ENCODE assay signal across 26 cellular contexts in genomic region chr2:24102677-24103076, GRCh38. TPM values are rescaled to one million over a fixed set of nuclear protein-coding genes. Genes with fewer than 3 reads are reported as not detected.
"Had no signal": no experiment of that assay in that cellular context is flagged by ENCODE, and none has a peak within 500 bp of the region (broad histone marks: within the 10 kb centered on the region; RNA-seq: fewer than 3 reads in every experiment).

No MANE protein-coding gene starts in this region.

- ATAC-seq: stimulated activated effector memory CD8-positive, alpha-beta T cell treated with anti-CD3 and anti-CD28 coated beads, Interleukin-12 subunit alpha, Interleukin-12 subunit beta, amount 100 ng/mL, for 72 hours; stimulated activated memory B cell treated with anti-CD40 and anti-IgM and Interleukin-4, amounts not matched to agents 10 μg/mL and 1 μg/mL and 100 μg/mL, for 72 hours; stimulated activated naive B cell treated with anti-CD40 and anti-IgM and Interleukin-4, amounts not matched to agents 10 μg/mL and 1 μg/mL and 100 μg/mL, for 72 hours; stimulated activated naive CD8-positive, alpha-beta T cell treated with anti-CD3 and anti-CD28 coated beads, Interleukin-15, amount 100 ng/mL, for 72 hours; stimulated activated naive CD8-positive, alpha-beta T cell treated with anti-CD3 and anti-CD28 coated beads, Interleukin-15, Interleukin-2, amounts not matched to agents 100 U/mL and 50 U/mL, for 24 hours; upper lobe of right lung had no signal

- H3K4me1 ChIP-seq: stomach, suprapubic skin, testis, tibial artery, transverse colon, upper lobe of left lung, upper lobe of right lung, uterus, vagina had no signal

- H3K27ac ChIP-seq: stomach, suprapubic skin, testis, thoracic aorta, thyroid gland, tibial artery, tibial nerve, transverse colon, upper lobe of left lung, upper lobe of right lung, uterus, vagina had no signal

- H3K9me3 ChIP-seq: suprapubic skin, testis, thoracic aorta, thyroid gland, tibial nerve, upper lobe of left lung, upper lobe of right lung, uterus, vagina had no signal

- H3K36me3 ChIP-seq: suprapubic skin, thyroid gland, transverse colon, upper lobe of right lung, uterus, vagina had no signal

- DNase-seq: stimulated activated CD4-positive, alpha-beta T cell treated with anti-CD3 and anti-CD28 coated beads, Interleukin-2, amount 100 ng/mL, for 48 hours; stimulated activated CD4-positive, alpha-beta T cell treated with anti-CD3 and anti-CD28 coated beads, Interleukin-4, amount 100 ng/mL, for 1 hour; stimulated activated CD4-positive, alpha-beta T cell treated with anti-CD3 and anti-CD28 coated beads, Interleukin-4, amount 100 ng/mL, for 24 hours; stimulated activated CD4-positive, alpha-beta T cell treated with anti-CD3 and anti-CD28 coated beads, Interleukin-4, amount 100 ng/mL, for 4 hours; stimulated activated CD8-positive, alpha-beta memory T cell treated with anti-CD3 and anti-CD28 coated beads, Interleukin-4, amount 100 ng/mL, for 48 hours; stimulated activated naive B cell treated with anti-CD40 and anti-IgM and Interleukin-4, amounts not matched to agents 10 μg/mL and 1 μg/mL and 100 μg/mL, for 72 hours; stimulated activated naive CD4-positive, alpha-beta T cell; stimulated activated naive CD4-positive, alpha-beta T cell treated with Interleukin-2 at 50 U/mL for 16 hours; stimulated activated naive CD8-positive, alpha-beta T cell treated with anti-CD3 and anti-CD28 coated beads, Interleukin-15, amount 100 ng/mL, for 72 hours; stimulated activated naive CD8-positive, alpha-beta T cell treated with anti-CD3 and anti-CD28 coated beads, Interleukin-15, Interleukin-2, amounts not matched to agents 100 U/mL and 50 U/mL, for 24 hours; stomach; substantia nigra; testis; thyroid gland; tibial artery; transverse colon; trophoblast cell; upper lobe of left lung; upper lobe of right lung; uterus had no signal

- H3K4me3 ChIP-seq: stomach, suprapubic skin, testis, thoracic aorta, thyroid gland, tibial artery, tibial nerve, transverse colon, upper lobe of left lung, upper lobe of right lung, uterus, vagina had no signal

- H3K27me3 ChIP-seq: stomach, suprapubic skin, testis, thyroid gland, tibial artery, tibial nerve, transverse colon, upper lobe of left lung, upper lobe of right lung, uterus, vagina had no signal

RNA-seq across cellular contexts. Expression of gene PFN4, which starts 20.5 kb away (rescaled TPM):
- total RNA-seq: vagina had no signal
